ENCODE assay signal across 19 cellular contexts in genomic region chr16:5582529-5582928, GRCh38.
DNase-seq lines count a peak whose midpoint lies in the region; ATAC-seq, FAIRE-seq and TF ChIP-seq lines count a peak whose summit lies in the region.
"Had no signal": no experiment of that assay in that cellular context is flagged by ENCODE, and none has a peak within 500 bp of the region (broad histone marks: within the 10 kb centered on the region; RNA-seq: fewer than 3 reads in every experiment).

No MANE protein-coding gene starts in this region.

- in situ Hi-C loops in K562 (cut with MboI): no loop called here

- no peak for FAIRE-seq in K562 (lab: Jason Lieb, UNC)
- FAIRE-seq: GM12891, GM18507 had no signal

- H3K79me2 ChIP-seq in Karpas-422 (ENCODE audit: low read length): no peaks in the 10 kb centered on the region
- no peaks in the 10 kb centered on the region for H3K79me2 ChIP-seq in K562 (ENCODE audit: control insufficient read depth, insufficient read depth, low read length)
- H3K79me2 ChIP-seq in neural cell (replicated peaks; ENCODE audit: insufficient read depth, low read length): no peaks in the 10 kb centered on the region

- H3K4me2 ChIP-seq in BLaER1: peak overlapping the region; percentile 55
- H3K4me2 ChIP-seq in Karpas-422 (ENCODE audit: low read depth, low read length, poor library complexity, severe bottlenecking): no peak overlapping the region
- no peak overlapping the region for H3K4me2 ChIP-seq in K562 (ENCODE audit: insufficient read depth, low read length)
- no peak overlapping the region for H3K4me2 ChIP-seq in neural cell (ENCODE audit: low read length)
- H3K4me2 ChIP-seq: GM23338 had no signal

- TF ChIP-seq EP300 in K562 (IDR thresholded peaks at IDR 0.05; ENCODE audit: low read length) (no peak), neural cell (conservative IDR thresholded peaks at IDR 0.05; ENCODE audit: poor library complexity, severe bottlenecking) (no peak)

- no peak for DNase-seq in Karpas-422
- peak in 1 of 4 experiments; percentile 4 for DNase-seq in K562 (ENCODE audit: extremely low read depth in 1 of 4, low spot score in 3 of 4)
- DNase-seq in uterus: no peak
- no peak for DNase-seq in NCI-H82 treated with DMSO at 0.1 percent for 48 hours (lab: John Stamatoyannopoulos, UW; ENCODE audit: unreplicated experiment)
- DNase-seq in NK-92 (lab: John Stamatoyannopoulos, UW; ENCODE audit: unreplicated experiment): no peak
- DNase-seq: C1 segment of cervical spinal cord; Calu3; CD4-positive, alpha-beta memory T cell; COR-L47; DMS53; DMS79 treated with DMSO at 0.1 percent for 48 hours; GF-D8; HCEC 1CT had no signal

- TF ChIP-seq POLR2A in K562 (conservative IDR thresholded peaks at IDR 0.05) (no peak), uterus (IDR thresholded peaks at IDR 0.05) (no peak)

- BruUV-seq in K562 (replicated peaks; lab: Mats Ljungman, UMichigan): no TSS peak

- H3K27ac ChIP-seq in BLaER1 (no peak overlapping the region), Karpas-422 (ENCODE audit: low read length) (peak overlapping the region; percentile 87), K562 (ENCODE audit: extremely low read depth, low read depth, low read length) (no peak overlapping the region), neural cell (ENCODE audit: low read length) (peak overlapping the region; percentile 78), uterus (no peak overlapping the region)

- WGBS in K562 (ENCODE audit: insufficient coverage, low coverage, missing lambda C conversion rate): 3% methylated on average over 7 of the region's 7 CpGs

- POLR2A ChIA-PET in K562 (lab: Yijun Ruan, JAX): interaction anchor here (0.6 to 0.9 kb wide), 2 partner anchors 1019 to 1062 kb away, joined by 3 read pairs; no protein-coding TSS in a partner anchor

- no peak overlapping the region for H3K4me3 ChIP-seq in BLaER1
- H3K4me3 ChIP-seq in Karpas-422 (ENCODE audit: low read length): no peak overlapping the region
- no peak overlapping the region for H3K4me3 ChIP-seq in K562
- H3K4me3 ChIP-seq in neural cell (ENCODE audit: low read length): no peak overlapping the region
- H3K4me3 ChIP-seq in uterus: no peak overlapping the region
- H3K4me3 ChIP-seq: GM23338 had no signal

- no peak overlapping the region for H3K9ac ChIP-seq in BLaER1
- peak overlapping the region; percentile 45 for H3K9ac ChIP-seq in Karpas-422 (ENCODE audit: low read length)
- H3K9ac ChIP-seq in K562 (ENCODE audit: insufficient read depth in 1 of 2, low read depth in 2 of 2, low read length in 2 of 2): no peak overlapping the region
- no peak overlapping the region for H3K9ac ChIP-seq in neural cell (ENCODE audit: low read length)

- no peaks in the 10 kb centered on the region for H3K9me3 ChIP-seq in BLaER1
- H3K9me3 ChIP-seq in Karpas-422 (ENCODE audit: low read length): no peaks in the 10 kb centered on the region
- H3K9me3 ChIP-seq in K562 (replicated peaks; ENCODE audit: control insufficient read depth, insufficient read depth, low read depth, low read length): no peaks in the 10 kb centered on the region
- no peaks in the 10 kb centered on the region for H3K9me3 ChIP-seq in neural cell (ENCODE audit: low read length)
- H3K9me3 ChIP-seq in uterus: no peaks in the 10 kb centered on the region

- H3K4me1 ChIP-seq in BLaER1 (peaks cover 33% of the 10 kb centered on the region), Karpas-422 (ENCODE audit: low read length) (peaks cover 62% of the 10 kb centered on the region), K562 (replicated peaks in 1 of 2; ENCODE audit: control insufficient read depth in 2 of 2, insufficient read depth in 2 of 2, low read length in 2 of 2) (no peaks in the 10 kb centered on the region), uterus (no peaks in the 10 kb centered on the region)

- H3K9me1 ChIP-seq in K562 (ENCODE audit: control insufficient read depth, insufficient read depth, low read length): no peaks in the 10 kb centered on the region

- H3K36me3 ChIP-seq in BLaER1 (no peaks in the 10 kb centered on the region), Karpas-422 (ENCODE audit: insufficient read depth, low read length) (no peaks in the 10 kb centered on the region), K562 (ENCODE audit: control insufficient read depth, insufficient read depth, low read length) (no peaks in the 10 kb centered on the region), neural cell (ENCODE audit: insufficient read depth, low read length) (no peaks in the 10 kb centered on the region), uterus (no peaks in the 10 kb centered on the region)

- intact Hi-C loops in K562 (cut with micrococcal nuclease) (no loop called here), uterus (cut with DNase I; ENCODE audit: low total_unique reads) (no loop called here)

- ATAC-seq in K562: no peak
- ATAC-seq in HG02623 (IDR thresholded peaks at IDR 0.05; ENCODE audit: unreplicated experiment): no peak

- H3K9me2 ChIP-seq in Karpas-422 (replicated peaks; ENCODE audit: insufficient read depth, low read length): no peaks in the 10 kb centered on the region
- no peaks in the 10 kb centered on the region for H3K9me2 ChIP-seq in neural cell (ENCODE audit: insufficient read depth, low read length)

- H4K20me1 ChIP-seq in BLaER1: peaks cover 52% of the 10 kb centered on the region; the same call in 1 of the 2 replicates
- no peaks in the 10 kb centered on the region for H4K20me1 ChIP-seq in Karpas-422 (ENCODE audit: insufficient read depth, low read depth, low read length)
- H4K20me1 ChIP-seq in K562 (replicated peaks; ENCODE audit: control insufficient read depth, insufficient read depth, low read length): peaks cover 3% of the 10 kb centered on the region; the same call in 1 of the 2 replicates
- H4K20me1 ChIP-seq in neural cell (ENCODE audit: insufficient read depth): no peaks in the 10 kb centered on the region

- TF ChIP-seq RAD21 in K562 (CRISPR knock-in tag; conservative IDR thresholded peaks at IDR 0.05 in 1 of 2, IDR thresholded peaks at IDR 0.05 in 1 of 2) (no peak), neural cell (conservative IDR thresholded peaks at IDR 0.05) (no peak)

- TF ChIP-seq CTCF in K562 (IDR thresholded peaks at IDR 0.05 in 2 of 3, conservative IDR thresholded peaks at IDR 0.05 in 1 of 3; ENCODE audit: insufficient read depth in 2 of 3, low read depth in 1 of 3, low read length in 3 of 3) (no peak), neural cell (IDR thresholded peaks at IDR 0.05; ENCODE audit: poor library complexity, severe bottlenecking) (no peak), uterus (IDR thresholded peaks at IDR 0.05) (no peak)

- H3F3A ChIP-seq in neural cell (ENCODE audit: insufficient read depth, low read length, poor library complexity, severe bottlenecking): no peaks in the 10 kb centered on the region

- H2AFZ ChIP-seq in Karpas-422 (ENCODE audit: low read length) (no peak overlapping the region), K562 (ENCODE audit: low read depth, low read length) (no peak overlapping the region), neural cell (ENCODE audit: low read depth, low read length) (no peak overlapping the region)
- H2AFZ ChIP-seq: GM23338 had no signal

- CTCF ChIA-PET in K562 (lab: Yijun Ruan, JAX; ENCODE audit: low intra/inter-chr PET ratio): no interaction called here

- peaks cover 85% of the 10 kb centered on the region for H3K27me3 ChIP-seq in BLaER1
- no peaks in the 10 kb centered on the region for H3K27me3 ChIP-seq in Karpas-422 (ENCODE audit: low read length)
- peaks cover 0 to 2% of the 10 kb centered on the region in 2 experiments; a peak in 2 of 5 replicates for H3K27me3 ChIP-seq in K562 (ENCODE audit: control insufficient read depth in 2 of 2, insufficient read depth in 2 of 2, low read length in 2 of 2)
- no peaks in the 10 kb centered on the region for H3K27me3 ChIP-seq in neural cell (ENCODE audit: insufficient read depth, low read depth, low read length)
- no peaks in the 10 kb centered on the region for H3K27me3 ChIP-seq in uterus

TF ChIP-seq in K562, 482 proteins besides CTCF, POLR2A, EP300 and RAD21 (continues in another document):
- TF ChIP-seq CBFA2T2 (conservative IDR thresholded peaks at IDR 0.05) (0 out of 2 replicates have a peak, but pooled peaks have one; percentile 14), ID3 (CRISPR knock-in tag; IDR thresholded peaks at IDR 0.05) (no peak), ID3 (tag; IDR thresholded peaks at IDR 0.05) (no peak), RCOR1 (IDR thresholded peaks at IDR 0.05; ENCODE audit: borderline replicate concordance in 1 of 2, low read depth in 2 of 2, low read length in 2 of 2) (peak in 1 of 2 experiments; percentile 57; a peak in 1 of 4 replicates), LEF1 (IDR thresholded peaks at IDR 0.05) (no peak), ATF7 (IDR thresholded peaks at IDR 0.05) (no peak), HDGF (IDR thresholded peaks at IDR 0.05) (no peak)

TF ChIP-seq in neural cell, 6 proteins besides CTCF, POLR2A, EP300 and RAD21:
- TF ChIP-seq POLR2AphosphoS5 (IDR thresholded peaks at IDR 0.05) (no peak), EZH2 (IDR thresholded peaks at IDR 0.05; ENCODE audit: borderline replicate concordance, insufficient read depth, low read length, poor library complexity, severe bottlenecking) (no peak), TAF1 (IDR thresholded peaks at IDR 0.05; ENCODE audit: low read depth) (no peak), MXI1 (conservative IDR thresholded peaks at IDR 0.05; ENCODE audit: poor library complexity, severe bottlenecking) (no peak), REST (IDR thresholded peaks at IDR 0.05; ENCODE audit: borderline replicate concordance) (no peak), SMC3 (conservative IDR thresholded peaks at IDR 0.05; ENCODE audit: poor library complexity) (no peak)
TF ChIP-seq in neural cell: peak in this region for 0.

Comparison
In these comparisons a context has a peak if more than half of its experiments do, and no peak if none do; other contexts are left out.
1. H3K27ac ChIP-seq: peak in Karpas-422 (single experiment) and neural cell (single experiment); none in BLaER1 (single experiment), K562 (single experiment) and uterus (0 of 2).